Comparison of ENCODE assay signal across 1 cellular context in genomic region chr2:170739048-170739447, GRCh38.
TF ChIP-seq lines count a peak whose summit lies in the region.

No MANE protein-coding gene starts in this region.

TF ChIP-seq in SK-N-SH, 30 proteins besides CTCF, POLR2A, EP300 and RAD21 (continued from another document):
- TF ChIP-seq TAF1 (IDR thresholded peaks at IDR 0.05; ENCODE audit: borderline replicate concordance, low read depth, low read length) (no peak), JUND (IDR thresholded peaks at IDR 0.05) (peak; percentile 85), USF1 (IDR thresholded peaks at IDR 0.05; ENCODE audit: borderline replicate concordance, low read depth) (no peak), TCF12 (IDR thresholded peaks at IDR 0.05) (peak; percentile 70), FOSL2 (IDR thresholded peaks at IDR 0.05; ENCODE audit: borderline replicate concordance, low read depth) (peak; percentile 77; the same call in 1 of the 2 replicates), FOXM1 (IDR thresholded peaks at IDR 0.05; ENCODE audit: low read depth) (no peak)
